11 cellular contexts compared by ENCODE assay signal in the genomic region with DNA sequence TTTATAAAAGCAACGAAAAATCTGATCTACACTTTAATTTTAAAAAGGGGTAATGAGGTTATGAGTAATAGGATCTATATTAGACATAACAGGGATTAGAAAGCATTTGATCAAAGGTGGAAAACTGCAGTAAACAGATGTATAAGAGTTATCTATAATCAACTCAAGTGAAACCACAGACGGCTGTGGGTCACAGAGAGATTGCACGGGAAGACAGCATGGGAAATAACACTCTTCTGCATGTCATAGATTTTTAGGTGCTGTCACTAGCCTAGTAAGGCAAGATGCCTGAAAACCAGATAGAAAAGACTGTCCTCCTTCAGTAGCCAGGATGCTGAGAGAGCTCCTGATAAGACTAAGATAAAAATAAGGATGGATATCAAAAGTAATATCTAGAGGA. TPM values are rescaled to one million over a fixed set of nuclear protein-coding genes. Genes with fewer than 3 reads are reported as not detected.
DNase-seq lines count a peak whose midpoint lies in the region; ATAC-seq, FAIRE-seq and TF ChIP-seq lines count a peak whose summit lies in the region.
"Had no signal": no experiment of that assay in that cellular context is flagged by ENCODE, and none has a peak within 500 bp of the region (broad histone marks: within the 10 kb centered on the region; RNA-seq: fewer than 3 reads in every experiment).

No MANE protein-coding gene starts in this region.

- peak overlapping the region; percentile 79 to 86 for H3K9ac ChIP-seq in liver (ENCODE audit: low read depth in 1 of 2, low read length in 2 of 2)
- H3K9ac ChIP-seq in HepG2 (ENCODE audit: insufficient read depth, low read depth, low read length): no peak overlapping the region
- no peak overlapping the region for H3K9ac ChIP-seq in smooth muscle cell (ENCODE audit: low read depth)

- no peak for DNase-seq in HepG2 (ENCODE audit: low spot score)
- DNase-seq in activated B cell treated with CpG ODN at 0.5 μM for 24 hours: no peak
- DNase-seq in effector memory CD8-positive, alpha-beta T cell: peak in 2 of 3 experiments; percentile 11 to 14
- DNase-seq in type B pancreatic cell (ENCODE audit: extremely low spot score, unreplicated experiment): no peak
- DNase-seq in cerebellum (ENCODE audit: low spot score): no peak
- DNase-seq in smooth muscle cell (lab: John Stamatoyannopoulos, UW; ENCODE audit: unreplicated experiment): no peak
- DNase-seq: posterior cingulate gyrus, SHP77 had no signal

- H3K4me3 ChIP-seq in liver (ENCODE audit: low read depth in 1 of 3, low read length in 3 of 3) (no peak overlapping the region), HepG2 (replicated peaks in 1 of 3; ENCODE audit: insufficient read depth in 1 of 3, low read depth in 2 of 3, low read length in 3 of 3) (no peak overlapping the region), smooth muscle cell (no peak overlapping the region)

- H3K4me3 Mint-ChIP-seq in activated B cell treated with CpG ODN at 0.5 μM for 24 hours (peak overlapping the region; percentile 90), type B pancreatic cell (peak overlapping the region; percentile 30)
- peak overlapping the region; percentile 86 to 92 for H3K4me3 Mint-ChIP-seq in effector memory CD8-positive, alpha-beta T cell

- in situ Hi-C loops in HepG2 (cut with HindIII; ENCODE audit: extremely low pct_ligation_motif_present, low pct_unique_long_range_greater_than_20kb): no loop called here

- CTCF ChIA-PET in HepG2 (lab: Yijun Ruan, JAX; ENCODE audit: low intra/inter-chr PET ratio, low total read pairs): no interaction called here
- CTCF ChIA-PET in activated B cell treated with CpG ODN at 0.5 μM for 24 hours (lab: Charles Lee): interaction anchor here (1.0 to 4.3 kb wide), 6 partner anchors 8 to 86 kb away, joined by 3 to 58 read pairs (median 14); a partner anchor contains a TSS

- intact Hi-C loops in HepG2 (cut with micrococcal nuclease; ENCODE audit: unreplicated experiment): no loop called here
- intact Hi-C loops in activated B cell treated with CpG ODN at 0.5 μM for 24 hours (cut with micrococcal nuclease): loop anchor here (1.0 to 10.0 kb wide), 10 partner anchors 9 to 1381 kb away; a partner anchor contains a TSS

- ATAC-seq in HepG2 (no peak), activated B cell treated with CpG ODN at 0.5 μM for 24 hours (ENCODE audit: low read depth) (no peak), HG03196 (IDR thresholded peaks at IDR 0.05; ENCODE audit: unreplicated experiment) (no peak)
- peak; percentile 10 for ATAC-seq in effector memory CD8-positive, alpha-beta T cell (replicated peaks)

- H2AFZ ChIP-seq in HepG2 (ENCODE audit: low read length) (no peak overlapping the region), smooth muscle cell (ENCODE audit: low read depth) (no peak overlapping the region)

- peaks cover 3 to 45% (median 34%) of the 10 kb centered on the region in 4 donors for H3K4me1 ChIP-seq in liver (ENCODE audit: control insufficient read depth in 4 of 4, insufficient read depth in 4 of 4, low read length in 3 of 4)
- H3K4me1 ChIP-seq in HepG2 (ENCODE audit: insufficient read depth, low read length): no peaks in the 10 kb centered on the region
- H3K4me1 ChIP-seq in smooth muscle cell (ENCODE audit: low read depth): no peaks in the 10 kb centered on the region

- H3K36me3 ChIP-seq in liver (ENCODE audit: control insufficient read depth in 4 of 4, insufficient read depth in 3 of 4, low read depth in 1 of 4, low read length in 3 of 4): no peaks in the 10 kb centered on the region
- H3K36me3 ChIP-seq in HepG2 (replicated peaks in 1 of 2; ENCODE audit: control insufficient read depth in 1 of 2, insufficient read depth in 2 of 2, low read length in 2 of 2): no peaks in the 10 kb centered on the region
- H3K36me3 ChIP-seq in smooth muscle cell (ENCODE audit: low read depth): no peaks in the 10 kb centered on the region

- H4K20me1 ChIP-seq in HepG2 (ENCODE audit: insufficient read depth, low read length): no peaks in the 10 kb centered on the region
- H4K20me1 ChIP-seq in smooth muscle cell (ENCODE audit: low read depth): no peaks in the 10 kb centered on the region

- no peak for TF ChIP-seq POLR2A in HepG2 (IDR thresholded peaks at IDR 0.05; ENCODE audit: insufficient read depth in 1 of 2, low read depth in 2 of 2, low read length in 2 of 2)

- H3K27me3 Mint-ChIP-seq in activated B cell treated with CpG ODN at 0.5 μM for 24 hours (no peaks in the 10 kb centered on the region), type B pancreatic cell (peaks cover 49% of the 10 kb centered on the region)
- H3K27me3 Mint-ChIP-seq in effector memory CD8-positive, alpha-beta T cell: no peaks in the 10 kb centered on the region

- TF ChIP-seq EP300 in HepG2 (IDR thresholded peaks at IDR 0.05; ENCODE audit: low read depth in 2 of 2, low read length in 2 of 2) (no peak), HepG2 (CRISPR knock-in tag; IDR thresholded peaks at IDR 0.05; ENCODE audit: borderline replicate concordance) (no peak)

- H3K9me3 ChIP-seq in liver (ENCODE audit: control insufficient read depth in 4 of 4, low read length in 3 of 4): no peaks in the 10 kb centered on the region
- H3K9me3 ChIP-seq in HepG2 (ENCODE audit: low read length): no peaks in the 10 kb centered on the region
- no peaks in the 10 kb centered on the region for H3K9me3 ChIP-seq in smooth muscle cell (replicated peaks; ENCODE audit: low read depth)

- BruUV-seq in HepG2 (replicated peaks; lab: Mats Ljungman, UMichigan): no TSS peak

- peak overlapping the region; percentile 89 for H3K27ac Mint-ChIP-seq in activated B cell treated with CpG ODN at 0.5 μM for 24 hours
- peak overlapping the region; percentile 98 for H3K27ac Mint-ChIP-seq in effector memory CD8-positive, alpha-beta T cell
- H3K27ac Mint-ChIP-seq in type B pancreatic cell: no peak overlapping the region

- TF ChIP-seq RAD21 in liver (IDR thresholded peaks at IDR 0.05) (no peak), HepG2 (CRISPR knock-in tag; IDR thresholded peaks at IDR 0.05) (no peak)

- POLR2A ChIA-PET in HepG2 (lab: Yijun Ruan, JAX): no interaction called here
- POLR2A ChIA-PET in activated B cell treated with CpG ODN at 0.5 μM for 24 hours (lab: Charles Lee): interaction anchor here (0.9 to 4.1 kb wide), 8 partner anchors 9 to 500 kb away, joined by 3 to 98 read pairs (median 14); a partner anchor contains a TSS

- no peak for TF ChIP-seq CTCF in liver (IDR thresholded peaks at IDR 0.05; ENCODE audit: low read depth, low read length, missing input control)
- no peak for TF ChIP-seq CTCF in HepG2 (CRISPR knock-in tag; IDR thresholded peaks at IDR 0.05)
- TF ChIP-seq CTCF in activated B cell treated with CpG ODN at 0.5 μM for 24 hours (IDR thresholded peaks at IDR 0.05): no peak
- no peak for TF ChIP-seq CTCF in type B pancreatic cell (conservative IDR thresholded peaks at IDR 0.05)
- TF ChIP-seq CTCF in smooth muscle cell (IDR thresholded peaks at IDR 0.05; ENCODE audit: borderline replicate concordance, insufficient read depth, poor library complexity, severe bottlenecking): no peak

- H3K27me3 ChIP-seq in liver (ENCODE audit: control insufficient read depth in 4 of 4, insufficient read depth in 4 of 4, low read length in 3 of 4) (no peaks in the 10 kb centered on the region), HepG2 (ENCODE audit: control insufficient read depth in 1 of 2, insufficient read depth in 2 of 2, low read length in 2 of 2) (peaks cover 0 to 43% of the 10 kb centered on the region in 2 experiments; a peak in 3 of 5 replicates), smooth muscle cell (ENCODE audit: low read depth) (no peaks in the 10 kb centered on the region)

- peaks cover 70% of the 10 kb centered on the region for H3K4me1 Mint-ChIP-seq in activated B cell treated with CpG ODN at 0.5 μM for 24 hours
- peaks cover 64 to 72% of the 10 kb centered on the region in 2 donors for H3K4me1 Mint-ChIP-seq in effector memory CD8-positive, alpha-beta T cell (ENCODE audit: low read depth in 2 of 2)
- no peaks in the 10 kb centered on the region for H3K4me1 Mint-ChIP-seq in type B pancreatic cell (ENCODE audit: unreplicated experiment)

- FAIRE-seq in HepG2 (lab: Jason Lieb, UNC): no peak
- FAIRE-seq: keratinocyte had no signal

- peaks cover 18% of the 10 kb centered on the region for H3F3A ChIP-seq in smooth muscle cell (ENCODE audit: low read depth)

- no peak overlapping the region for H3K4me2 ChIP-seq in HepG2 (ENCODE audit: low read depth, low read length)
- no peak overlapping the region for H3K4me2 ChIP-seq in smooth muscle cell

- peaks cover 37% of the 10 kb centered on the region for H3K36me3 Mint-ChIP-seq in activated B cell treated with CpG ODN at 0.5 μM for 24 hours (ENCODE audit: low read depth)
- peaks cover 14% of the 10 kb centered on the region for H3K36me3 Mint-ChIP-seq in effector memory CD8-positive, alpha-beta T cell (ENCODE audit: insufficient read depth)
- H3K36me3 Mint-ChIP-seq in type B pancreatic cell: no peaks in the 10 kb centered on the region

- H3K9me3 Mint-ChIP-seq in activated B cell treated with CpG ODN at 0.5 μM for 24 hours: no peaks in the 10 kb centered on the region
- no peaks in the 10 kb centered on the region for H3K9me3 Mint-ChIP-seq in effector memory CD8-positive, alpha-beta T cell
- no peaks in the 10 kb centered on the region for H3K9me3 Mint-ChIP-seq in type B pancreatic cell

- peak overlapping the region in 1 of 2 donors; percentile 86 for H3K27ac ChIP-seq in liver (ENCODE audit: low read depth in 1 of 2, low read length in 2 of 2)
- no peak overlapping the region for H3K27ac ChIP-seq in HepG2 (ENCODE audit: extremely low read length, insufficient read depth, low read length)
- no peak overlapping the region for H3K27ac ChIP-seq in smooth muscle cell (ENCODE audit: low read depth)

- 66% methylated on average over 3 of the region's 3 CpGs for WGBS in liver
- WGBS in HepG2 (ENCODE audit: low lambda C conversion rate): 58% methylated on average over 3 of the region's 3 CpGs
- WGBS in smooth muscle cell (ENCODE audit: low lambda C conversion rate): 52% methylated on average over 3 of the region's 3 CpGs

- no peaks in the 10 kb centered on the region for H3K79me2 ChIP-seq in HepG2 (ENCODE audit: insufficient read depth, low read length)
- no peaks in the 10 kb centered on the region for H3K79me2 ChIP-seq in smooth muscle cell (ENCODE audit: low read depth)

RNA-seq across cellular contexts. Expression of a gene that starts 1.8 kb away (rescaled TPM):
- total RNA-seq in liver: 1 to 10 TPM; 5.2 to 5.8 TPM
- polyA plus RNA-seq in liver: 1 to 10 TPM; 7.1 to 9.4 TPM
- total RNA-seq in HepG2 (2016; rRNA removed; fragmentation: Illumina TruSeq; extraction: Trizol): 0.20 and 0.27 TPM in 2 replicates
- total RNA-seq in HepG2 (2016; cell fraction: cytosol; rRNA removed; fragmentation: Illumina TruSeq; extraction: Trizol; ENCODE audit: low read depth): not detected in 2 replicates
- total RNA-seq in HepG2 (2016; cell fraction: insoluble cytoplasmic fraction; rRNA removed; fragmentation: Illumina TruSeq; extraction: Trizol): 0.12 and 0.15 TPM in 2 replicates
- total RNA-seq in HepG2 (2016; cell fraction: membrane; rRNA removed; fragmentation: Illumina TruSeq; extraction: Trizol): 0.15 TPM in 1 of 2 replicates, not detected in the other
- not detected in 2 replicates for total RNA-seq in HepG2 (2016; cell fraction: nucleus; rRNA removed; fragmentation: Illumina TruSeq; extraction: Trizol)
- polyA plus RNA-seq in HepG2 (2011; rRNA removed): 0.05 and 0.09 TPM in 2 replicates
- 0.06 and 0.08 TPM in 2 replicates for polyA plus RNA-seq in HepG2 (2011; cell fraction: cytosol; rRNA removed)
- polyA plus RNA-seq in HepG2 (2011; cell fraction: nucleus; rRNA removed): not detected in 2 replicates
- polyA plus RNA-seq in HepG2 (2012): not detected in 2 replicates
- not detected in 2 replicates for polyA plus RNA-seq in HepG2 (2016; cell fraction: cytosol; fragmentation: Illumina TruSeq; extraction: Trizol; ENCODE audit: low read depth)
- 0.33 TPM in 1 of 2 replicates, not detected in the other for polyA plus RNA-seq in HepG2 (2016; cell fraction: insoluble cytoplasmic fraction; fragmentation: Illumina TruSeq; extraction: Trizol; ENCODE audit: low read depth)
- polyA plus RNA-seq in HepG2 (2016; cell fraction: membrane; fragmentation: Illumina TruSeq; extraction: Trizol; ENCODE audit: low read depth): not detected in 2 replicates
- polyA plus RNA-seq in HepG2 (2016; cell fraction: nucleus; fragmentation: Illumina TruSeq; extraction: Trizol; ENCODE audit: insufficient read depth, low read depth): 0.27 TPM in 1 of 2 replicates, not detected in the other
- 2.9 TPM in 1 of 2 replicates, not detected in the other for polyA minus RNA-seq in HepG2 (2011; rRNA and poly(A)+ RNA removed; ENCODE audit: low replicate concordance)
- polyA minus RNA-seq in HepG2 (2011; cell fraction: cytosol; rRNA and poly(A)+ RNA removed): not detected in 2 replicates
- polyA minus RNA-seq in HepG2 (2011; cell fraction: nucleus; rRNA and poly(A)+ RNA removed): not detected in 2 replicates
- total RNA-seq in activated B cell treated with CpG ODN at 0.5 μM for 24 hours: 41.8 and 48.6 TPM in 2 replicates
- total RNA-seq in type B pancreatic cell (ENCODE audit: low replicate concordance): 3.9 and 6.2 TPM in 2 replicates
- total RNA-seq in cerebellum: 8.1 TPM
- total RNA-seq in smooth muscle cell: 2.7 and 3.6 TPM in 2 replicates
- polyA plus RNA-seq in smooth muscle cell: 1.1 and 2.6 TPM in 2 replicates

RNA-seq across cellular contexts. Expression of a gene that starts 15.8 kb away (rescaled TPM):
- total RNA-seq in liver (1 to 10 TPM; 1.6 to 2.1 TPM), HepG2 (2016; rRNA removed; fragmentation: Illumina TruSeq; extraction: Trizol) (0.02 and 0.14 TPM in 2 replicates), activated B cell treated with CpG ODN at 0.5 μM for 24 hours (11.3 and 14.6 TPM in 2 replicates), type B pancreatic cell (ENCODE audit: low replicate concordance) (6.7 and 8.3 TPM in 2 replicates), cerebellum (105 TPM), smooth muscle cell (4.2 and 7.8 TPM in 2 replicates)
- polyA plus RNA-seq in liver (under 1 TPM; 0.46 to 0.51 TPM), HepG2 (2011; rRNA removed) (0.01 and 0.21 TPM in 2 replicates), smooth muscle cell (1.5 and 1.7 TPM in 2 replicates)
- total RNA-seq in HepG2 (2016; cell fraction: cytosol; rRNA removed; fragmentation: Illumina TruSeq; extraction: Trizol; ENCODE audit: low read depth): under 0.01 TPM in 1 of 2 replicates, not detected in the other
- 0.01 and 0.04 TPM in 2 replicates for total RNA-seq in HepG2 (2016; cell fraction: insoluble cytoplasmic fraction; rRNA removed; fragmentation: Illumina TruSeq; extraction: Trizol)
- 0.03 TPM in 1 of 2 replicates, not detected in the other for total RNA-seq in HepG2 (2016; cell fraction: membrane; rRNA removed; fragmentation: Illumina TruSeq; extraction: Trizol)
- 0.16 TPM in 2 replicates for total RNA-seq in HepG2 (2016; cell fraction: nucleus; rRNA removed; fragmentation: Illumina TruSeq; extraction: Trizol)
- polyA plus RNA-seq in HepG2 (2011; cell fraction: cytosol; rRNA removed): 0.05 TPM in 1 of 2 replicates, not detected in the other
- polyA plus RNA-seq in HepG2 (2011; cell fraction: nucleus; rRNA removed): 0.03 and 0.05 TPM in 2 replicates
- polyA plus RNA-seq in HepG2 (2012): 0.04 TPM in 1 of 2 replicates, not detected in the other
- polyA plus RNA-seq in HepG2 (2016; cell fraction: cytosol; fragmentation: Illumina TruSeq; extraction: Trizol; ENCODE audit: low read depth): 0.09 and 0.16 TPM in 2 replicates
- polyA plus RNA-seq in HepG2 (2016; cell fraction: insoluble cytoplasmic fraction; fragmentation: Illumina TruSeq; extraction: Trizol; ENCODE audit: low read depth): 0.02 and 0.17 TPM in 2 replicates
- polyA plus RNA-seq in HepG2 (2016; cell fraction: membrane; fragmentation: Illumina TruSeq; extraction: Trizol; ENCODE audit: low read depth): not detected in 2 replicates
- not detected in 2 replicates for polyA plus RNA-seq in HepG2 (2016; cell fraction: nucleus; fragmentation: Illumina TruSeq; extraction: Trizol; ENCODE audit: insufficient read depth, low read depth)
- polyA minus RNA-seq in HepG2 (2011; rRNA and poly(A)+ RNA removed; ENCODE audit: low replicate concordance): 0.09 TPM in 1 of 2 replicates, not detected in the other
- polyA minus RNA-seq in HepG2 (2011; cell fraction: cytosol; rRNA and poly(A)+ RNA removed): not detected in 2 replicates
- under 0.01 and 0.37 TPM in 2 replicates for polyA minus RNA-seq in HepG2 (2011; cell fraction: nucleus; rRNA and poly(A)+ RNA removed)

RNA-seq across cellular contexts. Expression of a gene that starts 54.3 kb away (rescaled TPM):
- total RNA-seq in liver: under 1 TPM; under 0.01 to 0.05 TPM
- polyA plus RNA-seq in liver: under 1 TPM in 1 of 2 donors, not detected in 1; 0.01 TPM
- total RNA-seq in HepG2 (2016; rRNA removed; fragmentation: Illumina TruSeq; extraction: Trizol): not detected in 2 replicates
- total RNA-seq in HepG2 (2016; cell fraction: cytosol; rRNA removed; fragmentation: Illumina TruSeq; extraction: Trizol; ENCODE audit: low read depth): not detected in 2 replicates
- total RNA-seq in HepG2 (2016; cell fraction: insoluble cytoplasmic fraction; rRNA removed; fragmentation: Illumina TruSeq; extraction: Trizol): not detected in 2 replicates
- total RNA-seq in HepG2 (2016; cell fraction: membrane; rRNA removed; fragmentation: Illumina TruSeq; extraction: Trizol): not detected in 2 replicates
- total RNA-seq in HepG2 (2016; cell fraction: nucleus; rRNA removed; fragmentation: Illumina TruSeq; extraction: Trizol): not detected in 2 replicates
- polyA plus RNA-seq in HepG2 (2011; rRNA removed): not detected in 2 replicates
- polyA plus RNA-seq in HepG2 (2011; cell fraction: cytosol; rRNA removed): not detected in 2 replicates
- not detected in 2 replicates for polyA plus RNA-seq in HepG2 (2011; cell fraction: nucleus; rRNA removed)
- not detected in 2 replicates for polyA plus RNA-seq in HepG2 (2012)
- not detected in 2 replicates for polyA plus RNA-seq in HepG2 (2016; cell fraction: cytosol; fragmentation: Illumina TruSeq; extraction: Trizol; ENCODE audit: low read depth)
- not detected in 2 replicates for polyA plus RNA-seq in HepG2 (2016; cell fraction: insoluble cytoplasmic fraction; fragmentation: Illumina TruSeq; extraction: Trizol; ENCODE audit: low read depth)
- not detected in 2 replicates for polyA plus RNA-seq in HepG2 (2016; cell fraction: membrane; fragmentation: Illumina TruSeq; extraction: Trizol; ENCODE audit: low read depth)
- polyA plus RNA-seq in HepG2 (2016; cell fraction: nucleus; fragmentation: Illumina TruSeq; extraction: Trizol; ENCODE audit: insufficient read depth, low read depth): not detected in 2 replicates
- polyA minus RNA-seq in HepG2 (2011; rRNA and poly(A)+ RNA removed; ENCODE audit: low replicate concordance): not detected in 2 replicates
- not detected in 2 replicates for polyA minus RNA-seq in HepG2 (2011; cell fraction: cytosol; rRNA and poly(A)+ RNA removed)
- not detected in 2 replicates for polyA minus RNA-seq in HepG2 (2011; cell fraction: nucleus; rRNA and poly(A)+ RNA removed)
- total RNA-seq in activated B cell treated with CpG ODN at 0.5 μM for 24 hours: not detected in 2 replicates
- 13.0 and 18.2 TPM in 2 replicates for total RNA-seq in type B pancreatic cell (ENCODE audit: low replicate concordance)
- total RNA-seq in cerebellum: 48.5 TPM
- not detected in 2 replicates for total RNA-seq in smooth muscle cell
- polyA plus RNA-seq in smooth muscle cell: not detected in 2 replicates
- polyA plus RNA-seq: keratinocyte had no signal

Comparison
In these comparisons a context has a peak if more than half of its experiments do, and no peak if none do; other contexts are left out.
1. H3K9ac ChIP-seq: peak in liver (2 of 2); none in HepG2 (single experiment) and smooth muscle cell (single experiment).
2. DNase-seq: peak in effector memory CD8-positive, alpha-beta T cell (2 of 3); none in HepG2 (single experiment), activated B cell treated with CpG ODN at 0.5 μM for 24 hours (single experiment), type B pancreatic cell (single experiment), cerebellum (single experiment) and smooth muscle cell (single experiment).
3. H3K4me3 Mint-ChIP-seq: peak in every context shown above with its lines; median percentile 90 in activated B cell treated with CpG ODN at 0.5 μM for 24 hours; 89 in effector memory CD8-positive, alpha-beta T cell; 30 in type B pancreatic cell.
4. RNA of a gene that starts 54.3 kb away (total RNA-seq): 48.5 TPM in cerebellum (single experiment) and 13.0 to 18.2 TPM in type B pancreatic cell; under 0.01 to 0.05 TPM in liver, not detected in HepG2, not detected in activated B cell treated with CpG ODN at 0.5 μM for 24 hours and not detected in smooth muscle cell; every median in the first group is over 10 times any median in the second.